In the genomic region with DNA sequence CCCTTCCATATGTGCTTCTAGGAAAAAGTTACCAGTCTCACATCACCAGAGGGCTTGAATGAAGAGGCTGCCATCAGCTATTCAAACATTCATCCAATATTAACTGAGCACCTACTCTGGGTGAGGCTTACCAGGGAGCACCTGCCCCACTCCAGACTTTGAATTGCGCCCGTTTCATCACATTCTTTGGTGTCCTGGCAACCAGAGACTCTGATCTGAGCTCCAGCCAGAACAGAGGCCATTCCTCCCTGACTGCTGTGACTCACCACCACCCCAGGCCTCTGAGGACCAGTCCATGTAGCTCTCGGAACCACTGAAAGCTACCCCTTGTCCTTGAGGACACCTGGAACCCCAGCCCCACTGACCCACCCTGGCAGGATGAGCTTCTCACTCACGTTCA, we compare ENCODE assay signal across 1 cellular context.
TF ChIP-seq lines count a peak whose summit lies in the region.

A gene (plus strand): TSS at position 229 of the 400 bp plus-strand sequence. CDS start 150 bp downstream, at position 379.

TF ChIP-seq in A549, 52 proteins besides CTCF, POLR2A, EP300 and RAD21 (continued from another document):
- TF ChIP-seq, protein P1, sequence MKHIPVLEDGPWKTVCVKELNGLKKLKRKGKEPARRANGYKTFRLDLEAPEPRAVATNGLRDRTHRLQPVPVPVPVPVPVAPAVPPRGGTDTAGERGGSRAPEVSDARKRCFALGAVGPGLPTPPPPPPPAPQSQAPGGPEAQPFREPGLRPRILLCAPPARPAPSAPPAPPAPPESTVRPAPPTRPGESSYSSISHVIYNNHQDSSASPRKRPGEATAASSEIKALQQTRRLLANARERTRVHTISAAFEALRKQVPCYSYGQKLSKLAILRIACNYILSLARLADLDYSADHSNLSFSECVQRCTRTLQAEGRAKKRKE (CRISPR knock-in tag; IDR thresholded peaks at IDR 0.05; ENCODE audit: low read depth), result no peak
- TF ChIP-seq BHLHE40 (IDR thresholded peaks at IDR 0.05; ENCODE audit: low read depth, low read length) (no peak), ZSCAN20 (CRISPR knock-in tag; IDR thresholded peaks at IDR 0.05) (no peak), KDM5A (IDR thresholded peaks at IDR 0.05) (no peak)
- TF ChIP-seq, protein P2, sequence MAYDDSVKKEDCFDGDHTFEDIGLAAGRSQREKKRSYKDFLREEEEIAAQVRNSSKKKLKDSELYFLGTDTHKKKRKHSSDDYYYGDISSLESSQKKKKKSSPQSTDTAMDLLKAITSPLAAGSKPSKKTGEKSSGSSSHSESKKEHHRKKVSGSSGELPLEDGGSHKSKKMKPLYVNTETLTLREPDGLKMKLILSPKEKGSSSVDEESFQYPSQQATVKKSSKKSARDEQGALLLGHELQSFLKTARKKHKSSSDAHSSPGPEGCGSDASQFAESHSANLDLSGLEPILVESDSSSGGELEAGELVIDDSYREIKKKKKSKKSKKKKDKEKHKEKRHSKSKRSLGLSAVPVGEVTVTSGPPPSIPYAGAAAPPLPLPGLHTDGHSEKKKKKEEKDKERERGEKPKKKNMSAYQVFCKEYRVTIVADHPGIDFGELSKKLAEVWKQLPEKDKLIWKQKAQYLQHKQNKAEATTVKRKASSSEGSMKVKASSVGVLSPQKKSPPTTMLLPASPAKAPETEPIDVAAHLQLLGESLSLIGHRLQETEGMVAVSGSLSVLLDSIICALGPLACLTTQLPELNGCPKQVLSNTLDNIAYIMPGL (CRISPR knock-in tag; IDR thresholded peaks at IDR 0.05; ENCODE audit: borderline replicate concordance), result no peak
